In the genomic region with DNA sequence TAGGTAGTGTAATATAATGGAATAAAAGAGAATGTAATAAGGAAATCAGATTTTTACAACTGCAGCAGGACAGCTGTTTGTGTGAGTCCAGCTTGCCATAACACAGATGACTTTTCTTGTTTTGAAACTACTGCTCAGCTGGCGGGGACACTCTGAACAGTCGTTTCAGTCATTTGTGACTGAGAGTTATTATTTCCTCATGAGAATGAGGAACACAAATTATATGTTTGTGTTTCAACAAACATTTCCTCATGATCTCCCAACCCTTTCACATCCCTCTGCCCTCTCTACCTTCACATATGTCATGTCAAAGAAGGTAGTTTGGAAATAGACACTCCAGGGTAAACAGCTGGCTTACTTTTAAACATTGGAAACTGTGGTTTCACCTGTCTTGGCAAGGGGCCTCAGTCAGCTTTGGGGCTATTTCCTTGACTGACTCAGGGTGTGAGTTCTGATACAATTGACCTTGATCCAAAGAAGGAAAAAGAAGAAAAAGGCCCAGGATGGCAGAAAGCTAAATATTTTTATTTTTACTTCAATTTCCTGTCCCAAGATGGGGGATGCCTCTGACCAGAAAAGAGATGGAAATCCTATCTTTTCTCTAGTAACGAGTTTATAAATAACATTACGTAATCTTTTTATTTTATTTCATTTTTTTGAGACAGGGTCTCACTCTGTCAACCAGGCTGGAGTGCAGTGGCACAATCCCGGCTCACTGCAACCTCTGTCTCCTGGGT, we compare ENCODE assay signal across 8 cellular contexts. TPM values are rescaled to one million over a fixed set of nuclear protein-coding genes. Genes with fewer than 3 reads are reported as not detected.
A peak's percentile ranks its signal among the peaks of the same experiment; 100 is the strongest.
DNase-seq lines count a peak whose midpoint lies in the region; ATAC-seq, FAIRE-seq and TF ChIP-seq lines count a peak whose summit lies in the region.

No MANE protein-coding gene starts in this region.

- peak; percentile 69 for ATAC-seq in HG03571 (IDR thresholded peaks at IDR 0.05; ENCODE audit: unreplicated experiment)
- ATAC-seq in activated T-helper 17 cell treated with anti-CD3 and anti-CD28 coated beads, Interleukin-2, amount 50 U/mL, for 72 hours (replicated peaks), result peak; percentile 65
- peak; percentile 78 for ATAC-seq in left colon

- H3K27me3 ChIP-seq in CD4-positive, alpha-beta memory T cell (ENCODE audit: insufficient read depth, low read length), result no peaks in the 10 kb centered on the region
- H3K27me3 ChIP-seq in tibial artery, result no peaks in the 10 kb centered on the region

- no peaks in the 10 kb centered on the region for H3K36me3 ChIP-seq in CD4-positive, alpha-beta memory T cell (ENCODE audit: insufficient read depth, low read length)
- H3K36me3 ChIP-seq in tibial artery, result no peaks in the 10 kb centered on the region

- POLR2A ChIA-PET in CD4-positive, alpha-beta memory T cell (lab: Charles Lee; ENCODE audit: partially characterized antibody), result interaction anchor here (0.6 to 4.2 kb wide), 31 partner anchors 9 to 386 kb away, joined by 3 to 50 read pairs (median 5); a partner anchor contains a TSS

- peaks cover 77% of the 10 kb centered on the region for H3K4me1 ChIP-seq in CD4-positive, alpha-beta memory T cell (ENCODE audit: insufficient read depth, low read length)
- peaks cover 0 to 23% (median 3%) of the 10 kb centered on the region in 4 donors for H3K4me1 ChIP-seq in tibial artery

- peaks cover 51 to 90% (median 74%) of the 10 kb centered on the region in 4 donors for H3K4me1 Mint-ChIP-seq in CD4-positive, alpha-beta memory T cell
- H3K4me1 Mint-ChIP-seq in activated T-helper 17 cell treated with anti-CD3 and anti-CD28 coated beads, Interleukin-2, amount 50 U/mL, for 72 hours, result peaks cover 50% of the 10 kb centered on the region

- H3K9me3 Mint-ChIP-seq in CD4-positive, alpha-beta memory T cell, result peaks cover 0 to 3% (median 0%) of the 10 kb centered on the region in 8 donors
- H3K9me3 Mint-ChIP-seq in activated T-helper 17 cell treated with anti-CD3 and anti-CD28 coated beads, Interleukin-2, amount 50 U/mL, for 72 hours, result no peaks in the 10 kb centered on the region

- peak overlapping the region; percentile 84 for H3K27ac ChIP-seq in CD4-positive, alpha-beta memory T cell (ENCODE audit: low read depth, low read length)
- H3K27ac ChIP-seq in tibial artery, result peak overlapping the region; percentile 43 to 68

- H3K4me3 ChIP-seq in CD4-positive, alpha-beta memory T cell (ENCODE audit: low read length in 2 of 2), result peak overlapping the region; percentile 51 to 82
- peak overlapping the region; percentile 49 to 50 for H3K4me3 ChIP-seq in tibial artery

- DNase-seq in CD4-positive, alpha-beta memory T cell, result peak in 1 of 5 donors; percentile 54
- peak; percentile 59 for DNase-seq in GM20000 (ENCODE audit: low spot score)
- no peak for DNase-seq in left colon
- no peak for DNase-seq in tibial artery
- DNase-seq in stimulated activated CD4-positive, alpha-beta T cell treated with anti-CD3 and anti-CD28 coated beads, Interleukin-2, amount 100 ng/mL, for 48 hours, result no peak
- DNase-seq in HTR-8/SVneo (ENCODE audit: insufficient read length, low spot score), result no peak

- intact Hi-C loops in CD4-positive, alpha-beta memory T cell (cut with micrococcal nuclease), result loop anchor here (1.0 to 10.0 kb wide), 6 partner anchors 8 to 403 kb away; a partner anchor contains a TSS
- intact Hi-C loops in left colon (cut with DNase I, micrococcal nuclease), result no loop called here
- intact Hi-C loops in tibial artery (cut with DNase I; ENCODE audit: low total_unique reads), result no loop called here

- H3K27me3 Mint-ChIP-seq in CD4-positive, alpha-beta memory T cell, result no peaks in the 10 kb centered on the region
- H3K27me3 Mint-ChIP-seq in activated T-helper 17 cell treated with anti-CD3 and anti-CD28 coated beads, Interleukin-2, amount 50 U/mL, for 72 hours, result no peaks in the 10 kb centered on the region

- no peaks in the 10 kb centered on the region for H3K9me3 ChIP-seq in CD4-positive, alpha-beta memory T cell (ENCODE audit: control insufficient read depth in 1 of 2, low read length in 2 of 2)
- peaks cover 0 to 3% (median 0%) of the 10 kb centered on the region in 3 donors for H3K9me3 ChIP-seq in tibial artery

- CTCF ChIA-PET in CD4-positive, alpha-beta memory T cell (lab: Charles Lee; ENCODE audit: partially characterized antibody), result interaction anchor here (1.0 to 2.5 kb wide), 4 partner anchors 8 to 125 kb away, joined by 3 to 7 read pairs (median 4); no protein-coding TSS in a partner anchor

- FAIRE-seq in HTR-8/SVneo (lab: Jason Lieb, UNC), result no peak

- TF ChIP-seq CTCF in GM20000 (IDR thresholded peaks at IDR 0.05; ENCODE audit: extremely low read depth, missing control alignments), result no peak
- no peak for TF ChIP-seq CTCF in tibial artery (IDR thresholded peaks at IDR 0.05)

- H3K27ac Mint-ChIP-seq in CD4-positive, alpha-beta memory T cell, result peak overlapping the region; percentile 94 to 99 (median 97)
- H3K27ac Mint-ChIP-seq in activated T-helper 17 cell treated with anti-CD3 and anti-CD28 coated beads, Interleukin-2, amount 50 U/mL, for 72 hours, result peak overlapping the region; percentile 99

- peaks cover 32 to 41% of the 10 kb centered on the region in 2 donors for H3K36me3 Mint-ChIP-seq in CD4-positive, alpha-beta memory T cell
- H3K36me3 Mint-ChIP-seq in activated T-helper 17 cell treated with anti-CD3 and anti-CD28 coated beads, Interleukin-2, amount 50 U/mL, for 72 hours (ENCODE audit: low read depth), result peaks cover 56% of the 10 kb centered on the region

- H3K4me3 Mint-ChIP-seq in CD4-positive, alpha-beta memory T cell, result peak overlapping the region; percentile 90 to 98 (median 94)
- peak overlapping the region; percentile 100 for H3K4me3 Mint-ChIP-seq in activated T-helper 17 cell treated with anti-CD3 and anti-CD28 coated beads, Interleukin-2, amount 50 U/mL, for 72 hours

RNA-seq across cellular contexts. Expression of a gene that starts 0.6 kb away (rescaled TPM):
- 100 to 1,000 TPM in 1 of 2 experiments, 10 to 100 TPM in 1; 98.6 to 102 TPM for total RNA-seq in CD4-positive, alpha-beta memory T cell
- 10 to 100 TPM; 24.1 to 37.2 TPM for polyA plus RNA-seq in CD4-positive, alpha-beta memory T cell
- 10 to 100 TPM; 45.1 to 70.4 TPM for total RNA-seq in activated T-helper 17 cell treated with anti-CD3 and anti-CD28 coated beads, Interleukin-2, amount 50 U/mL, for 72 hours
- total RNA-seq in left colon, result 10 to 100 TPM; 18.6 to 23.4 TPM
